Comparison of ENCODE assay signal across 17 cellular contexts in genomic region chr16:13435415-13435814, GRCh38.
DNase-seq lines count a peak whose midpoint lies in the region; ATAC-seq, FAIRE-seq and TF ChIP-seq lines count a peak whose summit lies in the region.
"Had no signal": no experiment of that assay in that cellular context is flagged by ENCODE, and none has a peak within 500 bp of the region (broad histone marks: within the 10 kb centered on the region; RNA-seq: fewer than 3 reads in every experiment).

No MANE protein-coding gene starts in this region.

- H3K27ac ChIP-seq in hepatocyte = peak overlapping the region; percentile 80
- no peak overlapping the region for H3K27ac ChIP-seq in GM23248
- H3K27ac ChIP-seq: 22Rv1 had no signal

- H3K9me3 ChIP-seq in hepatocyte (ENCODE audit: low read depth) (no peaks in the 10 kb centered on the region), GM23248 (ENCODE audit: low read depth) (no peaks in the 10 kb centered on the region)

- no peak overlapping the region for H2AFZ ChIP-seq in hepatocyte
- no peak overlapping the region for H2AFZ ChIP-seq in GM23248

- DNase-seq in activated CD4-positive, alpha-beta T cell treated with anti-CD3 and anti-CD28 coated beads for 36 hours = peak; percentile 9
- DNase-seq in activated CD4-positive, alpha-beta T cell treated with anti-CD3 and anti-CD28 coated beads for 4 hours = no peak
- DNase-seq in RCC 7860 (ENCODE audit: low spot score) (peak; percentile 43), hepatocyte (ENCODE audit: low spot score) (no peak), putamen (ENCODE audit: low spot score) (peak; percentile 55), foreskin melanocyte (no peak), GM23248 (no peak), T-cell (no peak)
- DNase-seq: CD4-positive, alpha-beta memory T cell; DMS79; KBM-7; NCI-H1048; NCI-H1436 treated with DMSO at 0.1 percent for 48 hours; NCI-H2029 treated with DMSO at 0.1 percent for 48 hours; NCI-H774; SIG-M5 had no signal

- H3K27me3 Mint-ChIP-seq in activated CD4-positive, alpha-beta T cell treated with anti-CD3 and anti-CD28 coated beads for 36 hours = no peaks in the 10 kb centered on the region
- peaks cover 0 to 8% of the 10 kb centered on the region in 2 donors for H3K27me3 Mint-ChIP-seq in T-cell
- H3K27me3 Mint-ChIP-seq: CD4-positive, alpha-beta memory T cell had no signal

- no peak overlapping the region for H3K4me3 Mint-ChIP-seq in activated CD4-positive, alpha-beta T cell treated with anti-CD3 and anti-CD28 coated beads for 36 hours
- H3K4me3 Mint-ChIP-seq in T-cell = no peak overlapping the region
- H3K4me3 Mint-ChIP-seq: CD4-positive, alpha-beta memory T cell had no signal

- CTCF ChIA-PET in activated CD4-positive, alpha-beta T cell treated with anti-CD3 and anti-CD28 coated beads for 36 hours (lab: Charles Lee) = no interaction called here
- CTCF ChIA-PET in T-cell (lab: Charles Lee) = no interaction called here

- H3K9me2 ChIP-seq in hepatocyte (replicated peaks; ENCODE audit: insufficient read depth) (no peaks in the 10 kb centered on the region), GM23248 (ENCODE audit: insufficient read depth) (no peaks in the 10 kb centered on the region)

- no peaks in the 10 kb centered on the region for H4K20me1 ChIP-seq in hepatocyte (ENCODE audit: insufficient read depth, poor library complexity, severe bottlenecking)
- H4K20me1 ChIP-seq in GM23248 (ENCODE audit: insufficient read depth) = no peaks in the 10 kb centered on the region

- H3K4me1 Mint-ChIP-seq in activated CD4-positive, alpha-beta T cell treated with anti-CD3 and anti-CD28 coated beads for 36 hours = peaks cover 15% of the 10 kb centered on the region
- H3K4me1 Mint-ChIP-seq in T-cell = no peaks in the 10 kb centered on the region
- H3K4me1 Mint-ChIP-seq: CD4-positive, alpha-beta memory T cell had no signal

- H3K4me2 ChIP-seq in hepatocyte (no peak overlapping the region), GM23248 (ENCODE audit: unreplicated experiment) (no peak overlapping the region)

- H3K36me3 Mint-ChIP-seq in activated CD4-positive, alpha-beta T cell treated with anti-CD3 and anti-CD28 coated beads for 36 hours (ENCODE audit: low read depth) = no peaks in the 10 kb centered on the region
- no peaks in the 10 kb centered on the region for H3K36me3 Mint-ChIP-seq in T-cell
- H3K36me3 Mint-ChIP-seq: CD4-positive, alpha-beta memory T cell had no signal

- in situ Hi-C loops in GM23248 (cut with MboI) = no loop called here

- no peak for TF ChIP-seq CTCF in hepatocyte (IDR thresholded peaks at IDR 0.05; ENCODE audit: poor library complexity)

- POLR2A ChIA-PET in activated CD4-positive, alpha-beta T cell treated with anti-CD3 and anti-CD28 coated beads for 36 hours (lab: Charles Lee) = no interaction called here
- POLR2A ChIA-PET in T-cell (lab: Charles Lee) = no interaction called here

- H3K79me2 ChIP-seq in hepatocyte (no peaks in the 10 kb centered on the region), GM23248 (ENCODE audit: insufficient read depth) (no peaks in the 10 kb centered on the region)

- H3K36me3 ChIP-seq in hepatocyte (replicated peaks; ENCODE audit: insufficient read depth, low read depth) (no peaks in the 10 kb centered on the region), GM23248 (ENCODE audit: low read depth) (no peaks in the 10 kb centered on the region)

- H3K27me3 ChIP-seq in hepatocyte (no peaks in the 10 kb centered on the region), GM23248 (replicated peaks; ENCODE audit: insufficient read depth) (no peaks in the 10 kb centered on the region)

- FAIRE-seq in RCC 7860 (lab: Jason Lieb, UNC) = no peak

- H3K27ac Mint-ChIP-seq in activated CD4-positive, alpha-beta T cell treated with anti-CD3 and anti-CD28 coated beads for 36 hours = peak overlapping the region; percentile 7
- H3K27ac Mint-ChIP-seq in T-cell = no peak overlapping the region
- H3K27ac Mint-ChIP-seq: CD4-positive, alpha-beta memory T cell had no signal

- intact Hi-C loops in activated CD4-positive, alpha-beta T cell treated with anti-CD3 and anti-CD28 coated beads for 36 hours (cut with DNase I, micrococcal nuclease) = loop anchor here in 1 of 2 experiments (5.0 kb wide), 1 partner anchor 58 kb away; no protein-coding TSS in a partner anchor

- H3K4me1 ChIP-seq in hepatocyte (ENCODE audit: insufficient read depth) (peaks cover 11% of the 10 kb centered on the region), GM23248 (ENCODE audit: insufficient read depth) (no peaks in the 10 kb centered on the region)

- H3K9ac ChIP-seq in GM23248 = no peak overlapping the region

- no peaks in the 10 kb centered on the region for H3F3A ChIP-seq in GM23248 (ENCODE audit: insufficient read depth)

- H3K4me3 ChIP-seq in hepatocyte (no peak overlapping the region), GM23248 (no peak overlapping the region)

- WGBS in hepatocyte (ENCODE audit: low lambda C conversion rate, missing lambda C conversion rate) = 38% methylated on average over 1 of the region's 1 CpG
- 10 to 14% methylated on average over 1 of the region's 1 CpG for WGBS in GM23248 (ENCODE audit: low coverage in 1 of 2, low lambda C conversion rate in 2 of 2, missing lambda C conversion rate in 2 of 2), 2 experiments

- no peaks in the 10 kb centered on the region for H3K9me3 Mint-ChIP-seq in activated CD4-positive, alpha-beta T cell treated with anti-CD3 and anti-CD28 coated beads for 36 hours (ENCODE audit: low read depth)
- H3K9me3 Mint-ChIP-seq in T-cell = peaks cover 0 to 5% (median 0%) of the 10 kb centered on the region in 3 donors

- ATAC-seq in activated CD4-positive, alpha-beta T cell treated with anti-CD3 and anti-CD28 coated beads for 36 hours = no peak
- ATAC-seq in T-cell (replicated peaks in 1 of 4) = no peak

Comparison
In these comparisons a context has a peak if more than half of its experiments do, and no peak if none do; other contexts are left out.
1. DNase-seq: peak in activated CD4-positive, alpha-beta T cell treated with anti-CD3 and anti-CD28 coated beads for 36 hours (single experiment), RCC 7860 (single experiment) and putamen (single experiment); none in activated CD4-positive, alpha-beta T cell treated with anti-CD3 and anti-CD28 coated beads for 4 hours (0 of 2), hepatocyte (single experiment), foreskin melanocyte (single experiment), GM23248 (single experiment) and T-cell (0 of 34).